ENCODE assay signal across 25 cellular contexts in genomic region chr14:90423166-90423565, GRCh38.
"Had no signal": no experiment of that assay in that cellular context is flagged by ENCODE, and none has a peak within 500 bp of the region (broad histone marks: within the 10 kb centered on the region; RNA-seq: fewer than 3 reads in every experiment).

No MANE protein-coding gene starts in this region.

- H3K36me3 ChIP-seq: esophagus muscularis mucosa, gastroesophageal sphincter, heart left ventricle, left lung, ovary, spleen, suprapubic skin, transverse colon, upper lobe of right lung, uterus had no signal

- ATAC-seq: foreskin keratinocyte; gastroesophageal sphincter; heart left ventricle; left cardiac atrium; left lung; naive thymus-derived CD8-positive, alpha-beta T cell; psoas muscle; right cardiac atrium; stimulated activated memory B cell treated with anti-CD40 and anti-IgM and Interleukin-4, amounts not matched to agents 10 μg/mL and 1 μg/mL and 100 μg/mL, for 72 hours; upper lobe of right lung had no signal

- H3K9me3 ChIP-seq: esophagus muscularis mucosa, gastroesophageal sphincter, heart left ventricle, left lung, ovary, psoas muscle, spleen, suprapubic skin, transverse colon, upper lobe of right lung, uterus had no signal

- DNase-seq: effector CD4-positive, alpha-beta T cell; foreskin keratinocyte; heart left ventricle; left cardiac atrium; left lung; mesenchymal stem cell; midbrain; naive thymus-derived CD8-positive, alpha-beta T cell; nephron progenitor cell; occipital lobe; psoas muscle; right cardiac atrium; spleen; stimulated activated CD4-positive, alpha-beta T cell treated with anti-CD3 and anti-CD28 coated beads, Interleukin-4, amount 100 ng/mL, for 4 hours; transverse colon; upper lobe of right lung; uterus had no signal

- H3K4me2 ChIP-seq: hepatocyte had no signal

- H2AFZ ChIP-seq: hepatocyte had no signal

- H3K27me3 ChIP-seq: dorsolateral prefrontal cortex, esophagus muscularis mucosa, foreskin keratinocyte, gastroesophageal sphincter, heart left ventricle, hepatocyte, left lung, ovary, spleen, suprapubic skin, transverse colon, upper lobe of right lung, uterus had no signal

- H3K27ac ChIP-seq: esophagus muscularis mucosa, foreskin keratinocyte, gastroesophageal sphincter, heart left ventricle, hepatocyte, left lung, ovary, psoas muscle, skin epidermis, spleen, suprapubic skin, transverse colon, upper lobe of right lung, uterus had no signal

- H3K4me3 ChIP-seq: dorsolateral prefrontal cortex, esophagus muscularis mucosa, gastroesophageal sphincter, heart left ventricle, hepatocyte, left lung, ovary, psoas muscle, skin epidermis, spleen, suprapubic skin, transverse colon, upper lobe of right lung, uterus had no signal
